ENCODE assay signal across 1 cellular context in the genomic region with DNA sequence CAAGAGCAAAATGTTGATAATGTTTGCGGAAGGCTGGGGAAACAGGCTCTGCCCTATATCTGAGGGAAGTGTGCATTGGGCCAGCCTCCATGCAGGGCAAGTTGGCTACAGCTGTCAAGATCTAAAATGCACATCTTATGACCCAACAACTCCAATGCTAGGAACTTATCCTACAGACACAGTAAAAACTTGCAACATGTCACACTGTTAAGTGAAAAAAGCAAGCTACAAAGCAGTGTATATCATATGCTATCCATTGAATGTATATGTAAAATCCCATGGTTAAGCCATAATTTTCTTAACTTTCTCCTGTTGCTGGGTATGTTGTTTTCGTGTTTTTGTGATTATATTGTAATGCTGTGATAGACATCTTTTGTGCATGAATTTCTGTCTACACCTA.
TF ChIP-seq lines count a peak whose summit lies in the region.

No MANE protein-coding gene starts in this region.

TF ChIP-seq in HEK293, 187 proteins besides CTCF, POLR2A, EP300 and RAD21:
- TF ChIP-seq, protein P1, sequence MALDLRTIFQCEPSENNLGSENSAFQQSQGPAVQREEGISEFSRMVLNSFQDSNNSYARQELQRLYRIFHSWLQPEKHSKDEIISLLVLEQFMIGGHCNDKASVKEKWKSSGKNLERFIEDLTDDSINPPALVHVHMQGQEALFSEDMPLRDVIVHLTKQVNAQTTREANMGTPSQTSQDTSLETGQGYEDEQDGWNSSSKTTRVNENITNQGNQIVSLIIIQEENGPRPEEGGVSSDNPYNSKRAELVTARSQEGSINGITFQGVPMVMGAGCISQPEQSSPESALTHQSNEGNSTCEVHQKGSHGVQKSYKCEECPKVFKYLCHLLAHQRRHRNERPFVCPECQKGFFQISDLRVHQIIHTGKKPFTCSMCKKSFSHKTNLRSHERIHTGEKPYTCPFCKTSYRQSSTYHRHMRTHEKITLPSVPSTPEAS (tag by site-specific recombination; IDR thresholded peaks at IDR 0.05), result 0 out of 2 replicates have a peak, but pooled peaks have one; percentile 49
- TF ChIP-seq ZNF624 (tag by site-specific recombination; IDR thresholded peaks at IDR 0.05) (no peak), TRIM28 (IDR thresholded peaks at IDR 0.05; ENCODE audit: borderline replicate concordance, low read length) (peak; percentile 69), FEZF1 (tag by site-specific recombination; IDR thresholded peaks at IDR 0.05) (no peak), SETDB1 (IDR thresholded peaks at IDR 0.05; ENCODE audit: insufficient read length, low read length) (peak; percentile 60)
